ENCODE assay signal across 10 cellular contexts in the genomic region with DNA sequence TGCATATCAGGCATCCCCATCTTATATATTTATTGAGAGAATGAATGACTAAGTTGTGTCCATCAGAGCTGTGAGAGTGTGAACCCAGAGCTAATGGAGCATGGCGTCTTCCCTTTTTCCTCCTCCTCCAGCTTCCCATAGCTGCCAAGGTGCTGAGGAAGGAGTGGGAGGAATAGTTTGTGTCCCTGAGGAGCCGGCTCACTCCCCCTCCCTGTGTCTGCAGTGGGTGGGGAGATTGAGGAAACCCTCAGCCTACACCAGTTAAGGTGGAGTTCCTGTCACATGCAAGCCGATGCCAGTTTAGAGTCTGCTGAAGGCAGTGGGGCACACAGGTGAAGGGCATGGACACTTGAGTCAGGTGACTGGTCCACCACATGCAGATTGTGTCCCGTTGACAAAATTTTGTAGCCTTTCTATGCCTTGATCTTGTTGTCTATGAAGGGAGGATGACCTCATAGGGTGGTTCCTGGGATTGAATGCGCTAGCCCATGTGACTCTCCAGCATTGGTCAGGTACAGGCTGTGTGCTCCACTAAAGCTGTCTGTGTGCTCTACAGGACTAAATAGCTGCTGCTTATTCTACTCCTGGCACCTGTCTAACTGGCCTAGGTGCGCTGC. TPM values are rescaled to one million over a fixed set of nuclear protein-coding genes. Genes with fewer than 3 reads are reported as not detected.
DNase-seq lines count a peak whose midpoint lies in the region; ATAC-seq and TF ChIP-seq lines count a peak whose summit lies in the region.
"Had no signal": no experiment of that assay in that cellular context is flagged by ENCODE, and none has a peak within 500 bp of the region (broad histone marks: within the 10 kb centered on the region; RNA-seq: fewer than 3 reads in every experiment).

No MANE protein-coding gene starts in this region.

- intact Hi-C loops in OCI-LY7 (cut with micrococcal nuclease; ENCODE audit: unreplicated experiment) (no loop called here), ovary (cut with DNase I) (no loop called here), PC-3 (cut with micrococcal nuclease) (no loop called here)

- H3F3A ChIP-seq in DOHH2 (ENCODE audit: control insufficient read depth, insufficient read depth) (no peaks in the 10 kb centered on the region; the same call in 1 of the 2 replicates), PC-3 (ENCODE audit: low read length, unreplicated experiment) (no peaks in the 10 kb centered on the region), SK-N-SH (replicated peaks; ENCODE audit: insufficient read depth) (no peaks in the 10 kb centered on the region)

- POLR2A ChIA-PET in OCI-LY7 (lab: Charles Lee) = interaction anchor here (0.6 to 2.9 kb wide), 4 partner anchors 10 to 144 kb away, joined by 3 to 16 read pairs (median 4); no protein-coding TSS in a partner anchor
- POLR2A ChIA-PET in PC-3 (lab: Charles Lee; ENCODE audit: unreplicated experiment) = no interaction called here
- POLR2A ChIA-PET in SK-N-SH (lab: Yijun Ruan, JAX) = no interaction called here

- H4K20me1 ChIP-seq in DOHH2 (ENCODE audit: control insufficient read depth, insufficient read depth, low read depth, low read length) = no peaks in the 10 kb centered on the region
- no peaks in the 10 kb centered on the region for H4K20me1 ChIP-seq in OCI-LY7 (ENCODE audit: insufficient read depth, low read length)
- no peaks in the 10 kb centered on the region for H4K20me1 ChIP-seq in PC-3 (ENCODE audit: low read length)
- H4K20me1 ChIP-seq in SK-N-SH (ENCODE audit: insufficient read depth) = peaks cover 26% of the 10 kb centered on the region

- H3K9me2 ChIP-seq in DOHH2 (replicated peaks; ENCODE audit: control insufficient read depth, low read length) = no peaks in the 10 kb centered on the region
- H3K9me2 ChIP-seq in OCI-LY7 (ENCODE audit: insufficient read depth, low read length) = no peaks in the 10 kb centered on the region
- H3K9me2 ChIP-seq in PC-3 (replicated peaks; ENCODE audit: low read length) = no peaks in the 10 kb centered on the region
- H3K9me2 ChIP-seq in SK-N-SH = no peaks in the 10 kb centered on the region

- no TSS peak for BruUV-seq in OCI-LY7 (replicated peaks; lab: Mats Ljungman, UMichigan)
- BruUV-seq in PC-3 (replicated peaks; lab: Mats Ljungman, UMichigan) = no TSS peak

- peak; percentile 20 for DNase-seq in OCI-LY7 (ENCODE audit: low spot score)
- no peak for DNase-seq in epithelial cell of prostate (ENCODE audit: low read depth, low spot score)
- DNase-seq in ovary = no peak
- no peak for DNase-seq in AG08395 (ENCODE audit: low spot score)
- no peak for DNase-seq in RPMI8226
- DNase-seq in PC-3 = no peak
- DNase-seq in SK-N-SH = no peak
- DNase-seq: activated CD4-positive, alpha-beta T cell treated with anti-CD3 and anti-CD28 coated beads for 4 hours; KBM-7 had no signal

- H2AFZ ChIP-seq in OCI-LY7 (ENCODE audit: low read length) (no peak overlapping the region), PC-3 (ENCODE audit: low read length) (no peak overlapping the region), SK-N-SH (ENCODE audit: low read depth) (no peak overlapping the region)

- CTCF ChIA-PET in OCI-LY7 (lab: Charles Lee; ENCODE audit: unreplicated experiment) = no interaction called here
- CTCF ChIA-PET in PC-3 (lab: Charles Lee) = no interaction called here
- CTCF ChIA-PET in SK-N-SH (lab: Yijun Ruan, JAX) = no interaction called here

- TF ChIP-seq CTCF in DOHH2 (IDR thresholded peaks at IDR 0.05; ENCODE audit: low read depth, low read length, poor library complexity, severe bottlenecking) = no peak
- no peak for TF ChIP-seq CTCF in OCI-LY7 (conservative IDR thresholded peaks at IDR 0.05; ENCODE audit: low read length)
- TF ChIP-seq CTCF in ovary (IDR thresholded peaks at IDR 0.05) = no peak
- no peak for TF ChIP-seq CTCF in PC-3 (conservative IDR thresholded peaks at IDR 0.05; ENCODE audit: low read depth, low read length)
- no peak for TF ChIP-seq CTCF in SK-N-SH (IDR thresholded peaks at IDR 0.05)

- H3K4me2 ChIP-seq in DOHH2 (ENCODE audit: low read length) = 0 out of 2 replicates have a peak overlapping the region, but pooled peaks have one; percentile 7
- H3K4me2 ChIP-seq in OCI-LY7 (ENCODE audit: low read length) = peak overlapping the region; percentile 43
- no peak overlapping the region for H3K4me2 ChIP-seq in PC-3 (ENCODE audit: low read length)
- H3K4me2 ChIP-seq in SK-N-SH = no peak overlapping the region

- no peak for ATAC-seq in PC-3

- H3K9me3 ChIP-seq in DOHH2 (ENCODE audit: control insufficient read depth, insufficient read depth, low read length) = no peaks in the 10 kb centered on the region
- no peaks in the 10 kb centered on the region for H3K9me3 ChIP-seq in OCI-LY7 (ENCODE audit: low read length)
- H3K9me3 ChIP-seq in ovary = no peaks in the 10 kb centered on the region
- no peaks in the 10 kb centered on the region for H3K9me3 ChIP-seq in PC-3 (ENCODE audit: low read length)
- no peaks in the 10 kb centered on the region for H3K9me3 ChIP-seq in SK-N-SH

- TF ChIP-seq RAD21 in SK-N-SH (IDR thresholded peaks at IDR 0.05; ENCODE audit: low read length) = no peak

- H3K9ac ChIP-seq in PC-3 (ENCODE audit: low read length) (no peak overlapping the region), SK-N-SH (no peak overlapping the region)

- TF ChIP-seq EP300 in ovary (IDR thresholded peaks at IDR 0.05) (no peak), SK-N-SH (IDR thresholded peaks at IDR 0.05; ENCODE audit: borderline replicate concordance in 1 of 2, low read depth in 1 of 2, low read length in 1 of 2) (no peak)

- H3K4me3 ChIP-seq in DOHH2 (ENCODE audit: low read length) = no peak overlapping the region
- no peak overlapping the region for H3K4me3 ChIP-seq in OCI-LY7 (ENCODE audit: low read depth, low read length, poor library complexity, severe bottlenecking)
- H3K4me3 ChIP-seq in ovary = no peak overlapping the region
- H3K4me3 ChIP-seq in PC-3 (ENCODE audit: low read length) = no peak overlapping the region
- no peak overlapping the region for H3K4me3 ChIP-seq in SK-N-SH (ENCODE audit: low read depth in 2 of 2, low read length in 1 of 2)

- H3K27ac ChIP-seq in DOHH2 (ENCODE audit: low read depth, low read length) = no peak overlapping the region
- peak overlapping the region; percentile 14 for H3K27ac ChIP-seq in OCI-LY7 (ENCODE audit: low read depth, low read length, poor library complexity, severe bottlenecking)
- peak overlapping the region; percentile 51 for H3K27ac ChIP-seq in epithelial cell of prostate
- peak overlapping the region; percentile 2 to 39 for H3K27ac ChIP-seq in ovary
- H3K27ac ChIP-seq in PC-3 (ENCODE audit: low read length) = no peak overlapping the region
- H3K27ac ChIP-seq in SK-N-SH (ENCODE audit: low read depth in 2 of 2, low read length in 1 of 2) = no peak overlapping the region

- H3K4me1 ChIP-seq in DOHH2 (ENCODE audit: control insufficient read depth, low read length) (peaks cover 49% of the 10 kb centered on the region), OCI-LY7 (ENCODE audit: insufficient read depth, low read length, poor library complexity, severe bottlenecking) (peaks cover 55% of the 10 kb centered on the region), ovary (ENCODE audit: insufficient read depth) (peaks cover 19% of the 10 kb centered on the region), PC-3 (ENCODE audit: insufficient read depth, low read length) (peaks cover 16% of the 10 kb centered on the region; the same call in 1 of the 2 replicates), SK-N-SH (ENCODE audit: control insufficient read depth in 1 of 2, insufficient read depth in 2 of 2, low read depth in 1 of 2, low read length in 1 of 2) (peaks cover 0 to 22% of the 10 kb centered on the region in 2 experiments; a peak in 1 of 4 replicates)

- no peak for TF ChIP-seq POLR2A in ovary (IDR thresholded peaks at IDR 0.05)

- peaks cover 3% of the 10 kb centered on the region; the same call in 1 of the 2 replicates for H3K36me3 ChIP-seq in DOHH2 (ENCODE audit: control insufficient read depth, low read length)
- H3K36me3 ChIP-seq in OCI-LY7 (ENCODE audit: insufficient read depth, low read length) = peaks cover 5% of the 10 kb centered on the region; the same call in 1 of the 2 replicates
- H3K36me3 ChIP-seq in ovary = no peaks in the 10 kb centered on the region
- no peaks in the 10 kb centered on the region for H3K36me3 ChIP-seq in PC-3 (ENCODE audit: low read depth, low read length)
- no peaks in the 10 kb centered on the region for H3K36me3 ChIP-seq in SK-N-SH (replicated peaks in 1 of 2; ENCODE audit: control insufficient read depth in 1 of 2, insufficient read depth in 2 of 2, low read length in 1 of 2)

- H3K79me2 ChIP-seq in DOHH2 (ENCODE audit: control insufficient read depth, low read length) (peaks cover 33% of the 10 kb centered on the region), OCI-LY7 (ENCODE audit: insufficient read depth, low read depth, low read length) (peaks cover 19% of the 10 kb centered on the region; the same call in 1 of the 2 replicates), PC-3 (ENCODE audit: low read length) (no peaks in the 10 kb centered on the region), SK-N-SH (ENCODE audit: insufficient read depth) (peaks cover 27% of the 10 kb centered on the region; the same call in 1 of the 2 replicates)

- H3K27me3 ChIP-seq in DOHH2 (ENCODE audit: control insufficient read depth, low read length) (no peaks in the 10 kb centered on the region), ovary (no peaks in the 10 kb centered on the region), PC-3 (ENCODE audit: low read length) (no peaks in the 10 kb centered on the region), SK-N-SH (ENCODE audit: insufficient read depth) (no peaks in the 10 kb centered on the region)

- WGBS in ovary, 3 donors = 57 to 63% (median 58%) methylated on average over 6 of the region's 6 CpGs
- WGBS in SK-N-SH (ENCODE audit: low lambda C conversion rate) = 88% methylated on average over 4 of the region's 6 CpGs

TF ChIP-seq in SK-N-SH, 30 proteins besides CTCF, POLR2A, EP300 and RAD21 (continues in another document):
- TF ChIP-seq EZH2phosphoT487 (IDR thresholded peaks at IDR 0.05; ENCODE audit: borderline replicate concordance, low read depth) = no peak
- TF ChIP-seq FOXJ3 (CRISPR knock-in tag; IDR thresholded peaks at IDR 0.05) = no peak
- TF ChIP-seq TCF12 (IDR thresholded peaks at IDR 0.05) = no peak
- no peak for TF ChIP-seq RXRA (IDR thresholded peaks at IDR 0.05; ENCODE audit: borderline replicate concordance, low read depth)
- TF ChIP-seq GABPA (IDR thresholded peaks at IDR 0.05; ENCODE audit: low read depth) = no peak

RNA-seq across cellular contexts. Expression of a gene that starts 47.6 kb away (rescaled TPM):
- total RNA-seq in OCI-LY7 (2014; rRNA removed; shearing (Covaris generic)) = 104 and 111 TPM in 2 replicates
- total RNA-seq in OCI-LY7 (2022) (207 and 218 TPM in 2 replicates), ovary (100 to 1,000 TPM in 6 of 7 donors, 10 to 100 TPM in 1; 70.1 to 187 (median 128) TPM), PC-3 (2014; rRNA removed) (263 and 319 TPM in 2 replicates)
- polyA plus RNA-seq in ovary (100 to 1,000 TPM in 1 of 2 donors, 10 to 100 TPM in 1; 71.4 to 123 TPM), SK-N-SH (2012; rRNA removed) (82.7 and 144 TPM in 2 replicates)
- 71.6 and 88.3 TPM in 2 replicates for polyA plus RNA-seq in SK-N-SH (2012; cell fraction: cytosol; rRNA removed)
- 120 and 170 TPM in 2 replicates for polyA plus RNA-seq in SK-N-SH (2012; cell fraction: nucleus; rRNA removed)

Comparison
In these comparisons a context has a peak if more than half of its experiments do, and no peak if none do; other contexts are left out.
1. H3K27ac ChIP-seq: peak in OCI-LY7 (single experiment), epithelial cell of prostate (single experiment) and ovary (2 of 2); none in DOHH2 (single experiment), PC-3 (single experiment) and SK-N-SH (0 of 2).
2. H3K4me2 ChIP-seq: peak in DOHH2 (single experiment) and OCI-LY7 (single experiment); none in PC-3 (single experiment) and SK-N-SH (single experiment).